In genomic region chr11:64078905-64079304, GRCh38 we compare ENCODE assay signal across 27 cellular contexts. TPM values are rescaled to one million over a fixed set of nuclear protein-coding genes. Genes with fewer than 3 reads are reported as not detected.
DNase-seq lines count a peak whose midpoint lies in the region; ATAC-seq lines count a peak whose summit lies in the region.
"Had no signal": no experiment of that assay in that cellular context is flagged by ENCODE, and none has a peak within 500 bp of the region (broad histone marks: within the 10 kb centered on the region; RNA-seq: fewer than 3 reads in every experiment).

No MANE protein-coding gene starts in this region.

- no peaks in the 10 kb centered on the region for H3K79me1 ChIP-seq in neuronal stem cell (ENCODE audit: low read depth, low read length)

- H3K9me3 Mint-ChIP-seq in naive thymus-derived CD8-positive, alpha-beta T cell, result no peaks in the 10 kb centered on the region
- H3K9me3 Mint-ChIP-seq: CD4-positive, CD25-positive, alpha-beta regulatory T cell; GM23338 had no signal

- no peak overlapping the region for H3K4me3 Mint-ChIP-seq in naive thymus-derived CD8-positive, alpha-beta T cell
- H3K4me3 Mint-ChIP-seq: CD4-positive, CD25-positive, alpha-beta regulatory T cell; GM23338 had no signal

- peak overlapping the region; percentile 99 for H3K14ac ChIP-seq in neuronal stem cell (ENCODE audit: low read length)

- H3K9me3 ChIP-seq in SJCRH30 (replicated peaks) (no peaks in the 10 kb centered on the region), neuronal stem cell (replicated peaks in 1 of 2; ENCODE audit: control insufficient read depth in 2 of 2, insufficient read depth in 1 of 2, low read depth in 1 of 2, low read length in 2 of 2) (no peaks in the 10 kb centered on the region)
- H3K9me3 ChIP-seq: BLaER1, HAP-1, MG63 had no signal

- POLR2A ChIA-PET in naive thymus-derived CD8-positive, alpha-beta T cell (lab: Charles Lee), result interaction anchor here (0.7 kb wide), 1 partner anchor 496 kb away, joined by 3 read pairs; no protein-coding TSS in a partner anchor

- H3K4me2 ChIP-seq in neuronal stem cell (ENCODE audit: insufficient read depth, low read length, poor library complexity, severe bottlenecking), result no peak overlapping the region
- H3K4me2 ChIP-seq: GM23338 had no signal

- peaks cover 0 to 4% (median 3%) of the 10 kb centered on the region in 4 donors for H3K4me1 Mint-ChIP-seq in naive thymus-derived CD8-positive, alpha-beta T cell
- H3K4me1 Mint-ChIP-seq: GM23338 had no signal

- H2AK5ac ChIP-seq in neuronal stem cell (ENCODE audit: low read depth, low read length), result peak overlapping the region; percentile 53

- H3K4ac ChIP-seq in neuronal stem cell (ENCODE audit: low read length), result no peak overlapping the region

- H3K4me1 ChIP-seq in SJCRH30 (peaks cover 20% of the 10 kb centered on the region), neuronal stem cell (ENCODE audit: control insufficient read depth in 2 of 2, insufficient read depth in 1 of 2, low read depth in 1 of 2, low read length in 2 of 2) (peaks cover 8 to 13% of the 10 kb centered on the region in 2 donors)
- H3K4me1 ChIP-seq: HAP-1 had no signal

- H2BK5ac ChIP-seq in neuronal stem cell (ENCODE audit: low read length), result no peak overlapping the region

- H4K8ac ChIP-seq in neuronal stem cell (ENCODE audit: low read depth, low read length), result no peak overlapping the region

- no peaks in the 10 kb centered on the region for H3K27me3 ChIP-seq in SJCRH30
- peaks cover 0 to 2% (median 0%) of the 10 kb centered on the region in 3 experiments for H3K27me3 ChIP-seq in neuronal stem cell (ENCODE audit: control insufficient read depth in 3 of 3, insufficient read depth in 3 of 3, low read depth in 1 of 3, low read length in 3 of 3)
- H3K27me3 ChIP-seq: BLaER1, MG63 had no signal

- H3K27ac ChIP-seq in SJCRH30 (peak overlapping the region; percentile 33; the same call in 1 of the 2 replicates), caudate nucleus (ENCODE audit: low read depth, low read length) (peak overlapping the region; percentile 67), neuronal stem cell (replicated peaks; ENCODE audit: low read length) (no peak overlapping the region)

- peak overlapping the region; percentile 27 for H3K18ac ChIP-seq in neuronal stem cell (ENCODE audit: low read length)

- peak; percentile 58 for DNase-seq in NCI-H82 (lab: John Stamatoyannopoulos, UW)
- no peak for DNase-seq in NCI-H82 treated with DMSO at 0.1 percent for 48 hours (lab: John Stamatoyannopoulos, UW; ENCODE audit: unreplicated experiment)
- DNase-seq in SJCRH30, result no peak
- peak in 3 of 61 donors; percentile 19 to 68 (median 52) for DNase-seq in caudate nucleus (lab: John Stamatoyannopoulos, UW)
- DNase-seq in neuronal stem cell (ENCODE audit: low spot score), result no peak
- no peak for DNase-seq in activated CD8-positive, alpha-beta memory T cell treated with anti-CD3 and anti-CD28 coated beads, Interleukin-2, amount 50 U/mL, for 4 hours
- no peak for DNase-seq in central memory CD4-positive, alpha-beta T cell
- no peak for DNase-seq in naive thymus-derived CD8-positive, alpha-beta T cell
- DNase-seq: 8988T; CD4-positive, CD25-positive, alpha-beta regulatory T cell; DMS53; IMR-90; KG1; MG63; NCI-H1694; NCI-H2171; NCI-H226; NCI-H510A; NK-92 treated with Interleukin-12 subunit alpha and Interleukin-12 subunit beta, amount 100 ng/mL, for 24 hours; PC-3; SW 1271 had no signal

- no peak overlapping the region for H4K91ac ChIP-seq in neuronal stem cell (ENCODE audit: low read depth, low read length, poor library complexity)

- peak overlapping the region; percentile 47 for H2BK120ac ChIP-seq in neuronal stem cell (ENCODE audit: low read depth, low read length)

- no peak overlapping the region for H3K23ac ChIP-seq in neuronal stem cell (ENCODE audit: low read depth, low read length, poor library complexity)

- no peak overlapping the region for H2AFZ ChIP-seq in neuronal stem cell (ENCODE audit: low read length)
- H2AFZ ChIP-seq: GM23338 had no signal

- H3K9ac ChIP-seq in neuronal stem cell (ENCODE audit: low read depth, low read length, poor library complexity), result no peak overlapping the region
- H3K9ac ChIP-seq: BLaER1 had no signal

- no peaks in the 10 kb centered on the region for H3K36me3 Mint-ChIP-seq in naive thymus-derived CD8-positive, alpha-beta T cell
- H3K36me3 Mint-ChIP-seq: CD4-positive, CD25-positive, alpha-beta regulatory T cell had no signal

- no peak for ATAC-seq in naive thymus-derived CD8-positive, alpha-beta T cell
- ATAC-seq: GM23338, PC-3 had no signal

- H3K4me3 ChIP-seq in SJCRH30 (no peak overlapping the region), neuronal stem cell (ENCODE audit: low read length in 2 of 2) (no peak overlapping the region)
- H3K4me3 ChIP-seq: BLaER1, GM23338, HAP-1, MG63 had no signal

- no peak overlapping the region for H2BK12ac ChIP-seq in neuronal stem cell (ENCODE audit: low read length)

- peak overlapping the region; percentile 94 for H2BK15ac ChIP-seq in neuronal stem cell (ENCODE audit: low read length)

- no peaks in the 10 kb centered on the region for H3K27me3 Mint-ChIP-seq in naive thymus-derived CD8-positive, alpha-beta T cell

- peak overlapping the region in 2 of 10 donors; percentile 53 to 83 for H3K27ac Mint-ChIP-seq in naive thymus-derived CD8-positive, alpha-beta T cell
- H3K27ac Mint-ChIP-seq: CD4-positive, CD25-positive, alpha-beta regulatory T cell; GM23338 had no signal

- 100% methylated on average over 1 of the region's 13 CpGs; no CpG with 5 or more reads in 1 of the 2 donors for WGBS in neuronal stem cell (ENCODE audit: extremely low coverage in 2 of 2, insufficient read length in 2 of 2, insufficient replicate concordance in 1 of 2), 2 donors

- H3K36me3 ChIP-seq in SJCRH30 (no peaks in the 10 kb centered on the region), neuronal stem cell (replicated peaks in 1 of 2; ENCODE audit: control insufficient read depth in 2 of 2, insufficient read depth in 2 of 2, low read length in 2 of 2) (no peaks in the 10 kb centered on the region)
- H3K36me3 ChIP-seq: HAP-1, MG63 had no signal

RNA-seq across cellular contexts. Expression of gene FLRT1, which starts 43.2 kb away (rescaled TPM):
- total RNA-seq in SJCRH30 (2014; rRNA removed; shearing (Covaris generic)), result 0.76 and 1.4 TPM in 2 replicates
- 0.88 TPM for polyA plus RNA-seq in neuronal stem cell (2013, experiment 1 of 2)
- polyA plus RNA-seq in neuronal stem cell (2013, experiment 2 of 2), result 0.94 TPM
- not detected for total RNA-seq in naive thymus-derived CD8-positive, alpha-beta T cell
- polyA plus RNA-seq in naive thymus-derived CD8-positive, alpha-beta T cell, result not detected
- total RNA-seq: CD4-positive, CD25-positive, alpha-beta regulatory T cell; Daoy; G401; PC-3; SK-MEL-5 had no signal
